Comparison of ENCODE assay signal across 8 cellular contexts in genomic region chr11:76443254-76443935, GRCh38. TPM values are rescaled to one million over a fixed set of nuclear protein-coding genes. Genes with fewer than 3 reads are reported as not detected.
DNase-seq lines count a peak whose midpoint lies in the region; ATAC-seq, FAIRE-seq and TF ChIP-seq lines count a peak whose summit lies in the region.

No MANE protein-coding gene starts in this region.

- H3K27me3 ChIP-seq in AG04450 (ENCODE audit: control insufficient read depth, insufficient read depth, low read length): no peaks in the 10 kb centered on the region
- no peaks in the 10 kb centered on the region for H3K27me3 ChIP-seq in HCT116 (ENCODE audit: insufficient read depth, low read length)
- no peaks in the 10 kb centered on the region for H3K27me3 ChIP-seq in K562 (ENCODE audit: control insufficient read depth in 2 of 2, insufficient read depth in 2 of 2, low read length in 2 of 2)

- no peak overlapping the region for H3K27ac ChIP-seq in AG04450 (ENCODE audit: low read depth, low read length)
- peak overlapping the region; percentile 86; the same call in 1 of the 2 replicates for H3K27ac ChIP-seq in HCT116 (ENCODE audit: low read depth, low read length)
- H3K27ac ChIP-seq in K562 (ENCODE audit: extremely low read depth, low read depth, low read length): peak overlapping the region; percentile 99
- H3K27ac ChIP-seq in mesodermal cell (ENCODE audit: low read depth, low read length, severe bottlenecking): peak overlapping the region; percentile 98

- H3K9me2 ChIP-seq in HCT116 (ENCODE audit: insufficient read depth): no peaks in the 10 kb centered on the region

- no TSS peak for BruUV-seq in HCT116 (replicated peaks; lab: Mats Ljungman, UMichigan)
- no TSS peak for BruUV-seq in K562 (replicated peaks; lab: Mats Ljungman, UMichigan)

- no peak for ATAC-seq in HCT116
- no peak for ATAC-seq in K562
- ATAC-seq in GM19328 (IDR thresholded peaks at IDR 0.05; ENCODE audit: unreplicated experiment): no peak
- ATAC-seq in activated CD4-positive, CD25-positive, alpha-beta regulatory T cell treated with anti-CD3 and anti-CD28 coated beads, Interleukin-2, amount 50 U/mL, for 24 hours: no peak

- DNase-seq in AG04450 (ENCODE audit: low read depth, low spot score) (no peak), HCT116 (ENCODE audit: low read depth, low spot score) (no peak), K562 (ENCODE audit: extremely low read depth in 1 of 4, low spot score in 3 of 4) (peak; percentile 25 to 37 (median 26)), NCI-H1105 treated with DMSO at 0.1 percent for 48 hours (lab: John Stamatoyannopoulos, UW) (no peak)
- no peak for DNase-seq in activated effector memory CD4-positive, alpha-beta T cell treated with anti-CD3 and anti-CD28 coated beads, Interleukin-2, amount 50 U/mL, for 16 hours

- H3K9me1 ChIP-seq in K562 (ENCODE audit: control insufficient read depth, insufficient read depth, low read length): no peaks in the 10 kb centered on the region

- no peak for TF ChIP-seq POLR2A in HCT116 (IDR thresholded peaks at IDR 0.05; ENCODE audit: borderline replicate concordance, extremely low read depth, insufficient read depth, insufficient read length)
- no peak for TF ChIP-seq POLR2A in K562 (conservative IDR thresholded peaks at IDR 0.05)

- RAD21 ChIA-PET in HCT116 (lab: Charles Lee; ENCODE audit: low non-redundant PET in 1 of 2, low total read pairs in 2 of 2, uncharacterized antibody in 2 of 2, unreplicated experiment in 2 of 2): no interaction called here

- peak overlapping the region; percentile 95 for H3K4me3 ChIP-seq in AG04450 (ENCODE audit: low read depth, low read length)
- H3K4me3 ChIP-seq in HCT116 (replicated peaks in 1 of 2; ENCODE audit: low read depth in 1 of 2, low read length in 2 of 2): peak overlapping the region; percentile 86 to 96
- peak overlapping the region; percentile 68 for H3K4me3 ChIP-seq in K562
- H3K4me3 ChIP-seq in mesodermal cell (ENCODE audit: extremely low read depth, insufficient read depth, low read length, poor library complexity, severe bottlenecking): peak overlapping the region; percentile 98

- H4K20me1 ChIP-seq in HCT116 (ENCODE audit: insufficient read depth) (no peaks in the 10 kb centered on the region), K562 (replicated peaks; ENCODE audit: control insufficient read depth, insufficient read depth, low read length) (peaks cover 8% of the 10 kb centered on the region; the same call in 1 of the 2 replicates)

- WGBS in K562 (ENCODE audit: insufficient coverage, low coverage, missing lambda C conversion rate): under 1% methylated on average over 8 of the region's 8 CpGs
- 29% methylated on average over 2 of the region's 8 CpGs; no CpG with 5 or more reads in 1 of the 2 experiments for WGBS in mesodermal cell (ENCODE audit: insufficient coverage in 2 of 2), 2 experiments

- FAIRE-seq in K562 (lab: Jason Lieb, UNC): no peak

- no peak for TF ChIP-seq EP300 in K562 (IDR thresholded peaks at IDR 0.05; ENCODE audit: low read length)

- peaks cover 46% of the 10 kb centered on the region for H3K79me2 ChIP-seq in HCT116 (ENCODE audit: insufficient read depth, low read length)
- H3K79me2 ChIP-seq in K562 (ENCODE audit: control insufficient read depth, insufficient read depth, low read length): peaks cover 64% of the 10 kb centered on the region

- peaks cover 0 to 6% of the 10 kb centered on the region in 2 experiments; a peak in 3 of 4 replicates for H3K36me3 ChIP-seq in HCT116 (ENCODE audit: control insufficient read depth in 1 of 2, insufficient read depth in 2 of 2, low read length in 2 of 2)
- H3K36me3 ChIP-seq in K562 (ENCODE audit: control insufficient read depth, insufficient read depth, low read length): peaks cover 32% of the 10 kb centered on the region
- H3K36me3 ChIP-seq in mesodermal cell (ENCODE audit: control insufficient read depth, insufficient read depth, low read length): peaks cover 11% of the 10 kb centered on the region

- CTCF ChIA-PET in AG04450 (lab: Charles Lee) (interaction anchor here (1.2 kb wide), 1 partner anchor 16 kb away, joined by 3 read pairs; no protein-coding TSS in a partner anchor), HCT116 (lab: Charles Lee) (no interaction called here), K562 (lab: Yijun Ruan, JAX; ENCODE audit: low intra/inter-chr PET ratio) (no interaction called here)

- no peak overlapping the region for H2AFZ ChIP-seq in HCT116 (ENCODE audit: low read depth, low read length, poor library complexity, severe bottlenecking)
- H2AFZ ChIP-seq in K562 (ENCODE audit: low read depth, low read length): no peak overlapping the region

- TF ChIP-seq RAD21 in HCT116 (IDR thresholded peaks at IDR 0.05; ENCODE audit: low read depth) (no peak), K562 (CRISPR knock-in tag; conservative IDR thresholded peaks at IDR 0.05 in 1 of 2, IDR thresholded peaks at IDR 0.05 in 1 of 2) (no peak)

- H3K4me1 ChIP-seq in HCT116 (ENCODE audit: control insufficient read depth in 1 of 2, insufficient read depth in 2 of 2, low read length in 2 of 2): peaks cover 6 to 10% of the 10 kb centered on the region in 2 experiments
- H3K4me1 ChIP-seq in K562 (replicated peaks in 1 of 2; ENCODE audit: control insufficient read depth in 2 of 2, insufficient read depth in 2 of 2, low read length in 2 of 2): peaks cover 2 to 24% of the 10 kb centered on the region in 2 experiments; a peak in 4 of 5 replicates
- peaks cover 3% of the 10 kb centered on the region for H3K4me1 ChIP-seq in mesodermal cell (ENCODE audit: control insufficient read depth, insufficient read depth, low read length, poor library complexity, severe bottlenecking)

- in situ Hi-C loops in K562 (cut with MboI): no loop called here

- intact Hi-C loops in HCT116 (cut with micrococcal nuclease) (loop anchor here (5.0 kb wide), 1 partner anchor 61 kb away; the partner anchor contains the start of genes GVQW3 and THAP12), K562 (cut with micrococcal nuclease) (loop anchor here (5.0 kb wide), 1 partner anchor 61 kb away; the partner anchor contains the start of genes GVQW3 and THAP12)

- H3K4me2 ChIP-seq in HCT116 (ENCODE audit: low read length) (peak overlapping the region; percentile 75), K562 (ENCODE audit: insufficient read depth, low read length) (peak overlapping the region; percentile 99)

- peak overlapping the region; percentile 94 for H3K9ac ChIP-seq in HCT116 (ENCODE audit: low read length)
- peak overlapping the region; percentile 64 to 100 for H3K9ac ChIP-seq in K562 (ENCODE audit: insufficient read depth in 1 of 2, low read depth in 2 of 2, low read length in 2 of 2)

- TF ChIP-seq CTCF in AG04450 (IDR thresholded peaks at IDR 0.05; ENCODE audit: low read depth, low read length) (no peak), HCT116 (IDR thresholded peaks at IDR 0.05 in 2 of 3, conservative IDR thresholded peaks at IDR 0.05 in 1 of 3; ENCODE audit: borderline replicate concordance in 1 of 3, insufficient read depth in 1 of 3, low read depth in 2 of 3, low read length in 2 of 3) (no peak), K562 (IDR thresholded peaks at IDR 0.05 in 2 of 3, conservative IDR thresholded peaks at IDR 0.05 in 1 of 3; ENCODE audit: insufficient read depth in 2 of 3, low read depth in 1 of 3, low read length in 3 of 3) (no peak)

- POLR2A ChIA-PET in AG04450 (lab: Yijun Ruan, JAX): no interaction called here
- POLR2A ChIA-PET in HCT116 (lab: Charles Lee): no interaction called here
- POLR2A ChIA-PET in K562 (lab: Yijun Ruan, JAX): interaction anchor here (0.6 to 1.3 kb wide), 3 partner anchors 21 to 404 kb away, joined by 3 to 5 read pairs (median 4); no protein-coding TSS in a partner anchor

- peaks cover 5% of the 10 kb centered on the region; the same call in 1 of the 2 replicates for H3K9me3 ChIP-seq in AG04450 (ENCODE audit: control insufficient read depth, insufficient read depth, low read length)
- no peaks in the 10 kb centered on the region for H3K9me3 ChIP-seq in HCT116 (ENCODE audit: control insufficient read depth in 1 of 2, insufficient read depth in 1 of 2, low read depth in 1 of 2, low read length in 2 of 2)
- H3K9me3 ChIP-seq in K562 (replicated peaks; ENCODE audit: control insufficient read depth, insufficient read depth, low read depth, low read length): no peaks in the 10 kb centered on the region; the same call in 1 of the 2 replicates
- no peaks in the 10 kb centered on the region for H3K9me3 ChIP-seq in mesodermal cell (ENCODE audit: control insufficient read depth, low read length)

TF ChIP-seq in HCT116, 20 proteins besides CTCF, POLR2A, EP300 and RAD21:
- TF ChIP-seq POLR2AphosphoS5 (IDR thresholded peaks at IDR 0.05; ENCODE audit: low read depth, low read length) (no peak), FOSL1 (IDR thresholded peaks at IDR 0.05; ENCODE audit: low read depth) (no peak)
TF ChIP-seq in HCT116: peak in this region for 0.

TF ChIP-seq in K562, 482 proteins besides CTCF, POLR2A, EP300 and RAD21 (continues in another document):
- TF ChIP-seq FOSL1 (tag; conservative IDR thresholded peaks at IDR 0.05): peak; percentile 60; the same call in 1 of the 2 replicates
- TF ChIP-seq SAFB (IDR thresholded peaks at IDR 0.05; ENCODE audit: borderline replicate concordance, low read depth, low read length): no peak

RNA-seq across cellular contexts. Expression of gene EMSY, which starts 1.4 kb away (rescaled TPM):
- polyA plus RNA-seq in AG04450 (2011; rRNA removed) (14.6 and 18.6 TPM in 2 replicates), K562 (2011; rRNA removed) (25.4 and 33.6 TPM in 2 replicates), K562 (2014; fragmentation: Illumina TruSeq; extraction: Trizol) (21.5 and 24.5 TPM in 2 replicates), K562 (2014; fragmentation: Nextera tagmentation; extraction: Ambion mirVana) (10 to 100 TPM; 12.7 to 13.8 TPM), K562 (2014; rRNA removed) (14.4 and 19.5 TPM in 2 replicates)
- 27.4 and 34.1 TPM in 2 replicates for polyA minus RNA-seq in AG04450 (2011; rRNA and poly(A)+ RNA removed)
- total RNA-seq in HCT116 (2021; ENCODE audit: unreplicated experiment) (22.7 TPM), K562 (2014; rRNA removed) (14.5 and 17.1 TPM in 2 replicates), K562 (2014; rRNA removed; fragmentation: Illumina TruSeq; extraction: Trizol) (19.8 and 20.8 TPM in 2 replicates), K562 (2015; rRNA removed; fragmentation: Illumina TruSeq; extraction: Trizol) (18.3 and 18.7 TPM in 2 replicates), K562 (2021) (17.9 and 19.9 TPM in 2 replicates)
- polyA plus RNA-seq in HCT116 (2012): 12.0 and 13.9 TPM in 2 replicates
- total RNA-seq in K562 (2011; cell fraction: chromatin; rRNA removed; ENCODE audit: low replicate concordance): 72.7 and 167 TPM in 2 replicates
- 33.2 and 57.8 TPM in 2 replicates for total RNA-seq in K562 (2011; cell fraction: nucleolus; rRNA removed)
- total RNA-seq in K562 (2011; cell fraction: nucleoplasm; rRNA removed): 88.4 and 106 TPM in 2 replicates
- 20.5 and 21.3 TPM in 2 replicates for polyA plus RNA-seq in K562 (2011; cell fraction: cytosol; rRNA removed)
- polyA plus RNA-seq in K562 (2011; cell fraction: nucleus; rRNA removed): 99.3 and 114 TPM in 2 replicates
- 13.5 and 14.5 TPM in 2 replicates for polyA plus RNA-seq in K562 (2012)
- 57.6 and 62.2 TPM in 2 replicates for polyA minus RNA-seq in K562 (2011; rRNA and poly(A)+ RNA removed)
- 13.8 and 16.7 TPM in 2 replicates for polyA minus RNA-seq in K562 (2011; cell fraction: cytosol; rRNA and poly(A)+ RNA removed)
- 83.7 and 117 TPM in 2 replicates for polyA minus RNA-seq in K562 (2011; cell fraction: nucleus; rRNA and poly(A)+ RNA removed)
- 34.1 TPM for polyA plus RNA-seq in mesodermal cell (2013, experiment 1 of 2)
- 30.5 TPM for polyA plus RNA-seq in mesodermal cell (2013, experiment 2 of 2)

Comparison
In these comparisons a context has a peak if more than half of its experiments do, and no peak if none do; other contexts are left out.
1. DNase-seq: peak in K562 (4 of 4); none in AG04450 (single experiment), HCT116 (single experiment), NCI-H1105 treated with DMSO at 0.1 percent for 48 hours (single experiment) and activated effector memory CD4-positive, alpha-beta T cell treated with anti-CD3 and anti-CD28 coated beads, Interleukin-2, amount 50 U/mL, for 16 hours (single experiment).
2. Peak in every context shown above with its lines, with median percentiles within 50 percentile points of each other: H3K4me3 ChIP-seq.